ENCODE assay signal across 8 cellular contexts in genomic region chr1:7784492-7785071, GRCh38. TPM values are rescaled to one million over a fixed set of nuclear protein-coding genes. Genes with fewer than 3 reads are reported as not detected.
DNase-seq lines count a peak whose midpoint lies in the region; ATAC-seq and TF ChIP-seq lines count a peak whose summit lies in the region.

No MANE protein-coding gene starts in this region.

- H3K9me3 Mint-ChIP-seq in CD8-positive, alpha-beta memory T cell, result no peaks in the 10 kb centered on the region

- peak in 2 of 5 donors; percentile 5 to 53 for DNase-seq in CD8-positive, alpha-beta memory T cell
- peak in 2 of 3 donors; percentile 55 to 57 for DNase-seq in Peyer's patch
- no peak for DNase-seq in fibroblast of the aortic adventitia (ENCODE audit: low read depth)
- DNase-seq in trophoblast cell, result no peak
- DNase-seq in iPS-NIHi7 (ENCODE audit: extremely low spot score), result no peak
- DNase-seq in NCI-H446 treated with DMSO at 0.1 percent for 48 hours (lab: John Stamatoyannopoulos, UW), result no peak
- no peak for DNase-seq in NCI-H526 treated with DMSO at 0.1 percent for 48 hours (lab: John Stamatoyannopoulos, UW)

- peak overlapping the region; percentile 39 for H4K8ac ChIP-seq in trophoblast cell (ENCODE audit: low read depth, low read length)

- peak overlapping the region; percentile 67 for H2BK12ac ChIP-seq in trophoblast cell (ENCODE audit: low read length)

- POLR2A ChIA-PET in CD8-positive, alpha-beta memory T cell (lab: Charles Lee), result no interaction called here

- peaks cover 25 to 35% (median 30%) of the 10 kb centered on the region in 3 donors for H3K4me1 Mint-ChIP-seq in CD8-positive, alpha-beta memory T cell

- no peak overlapping the region for H3K9ac ChIP-seq in trophoblast cell (ENCODE audit: low read length)

- CTCF ChIA-PET in CD8-positive, alpha-beta memory T cell (lab: Charles Lee), result no interaction called here

- peak overlapping the region; percentile 53 for H3K4me2 ChIP-seq in trophoblast cell (ENCODE audit: low read length)

- peak overlapping the region; percentile 63 to 84 (median 68) for H3K4me3 Mint-ChIP-seq in CD8-positive, alpha-beta memory T cell

- no peak overlapping the region for H2AK5ac ChIP-seq in trophoblast cell (ENCODE audit: low read length)

- peaks cover 4 to 38% (median 9%) of the 10 kb centered on the region in 3 donors for H3K36me3 Mint-ChIP-seq in CD8-positive, alpha-beta memory T cell

- peak overlapping the region; percentile 56 for H3K14ac ChIP-seq in trophoblast cell (ENCODE audit: low read length)

- no peaks in the 10 kb centered on the region for H3K9me3 ChIP-seq in CD8-positive, alpha-beta memory T cell (ENCODE audit: low read length)
- H3K9me3 ChIP-seq in Peyer's patch (no peaks in the 10 kb centered on the region), trophoblast cell (ENCODE audit: insufficient read depth, low read depth, low read length) (peaks cover 5% of the 10 kb centered on the region)

- H3K36me3 ChIP-seq in CD8-positive, alpha-beta memory T cell (ENCODE audit: insufficient read depth, low read length), result no peaks in the 10 kb centered on the region
- peaks cover 0 to 22% (median 0%) of the 10 kb centered on the region in 3 donors for H3K36me3 ChIP-seq in Peyer's patch
- peaks cover 0 to 7% of the 10 kb centered on the region in 2 experiments for H3K36me3 ChIP-seq in trophoblast cell (ENCODE audit: control insufficient read depth in 1 of 2, insufficient read depth in 2 of 2, low read length in 2 of 2)

- peak overlapping the region; percentile 74 for H2AFZ ChIP-seq in trophoblast cell (ENCODE audit: insufficient read depth, low read length, poor library complexity)

- TF ChIP-seq POLR2A in Peyer's patch (IDR thresholded peaks at IDR 0.05), result no peak

- no peak for TF ChIP-seq CTCF in Peyer's patch (IDR thresholded peaks at IDR 0.05)
- TF ChIP-seq CTCF in fibroblast of the aortic adventitia (IDR thresholded peaks at IDR 0.05; ENCODE audit: insufficient read depth, low read length), result no peak

- H3K4me3 ChIP-seq in CD8-positive, alpha-beta memory T cell (ENCODE audit: low read length), result no peak overlapping the region
- H3K4me3 ChIP-seq in Peyer's patch (peak overlapping the region; percentile 56 to 74 (median 68)), fibroblast of the aortic adventitia (ENCODE audit: low read depth, low read length) (peak overlapping the region; percentile 69), trophoblast cell (ENCODE audit: low read depth, low read length) (peak overlapping the region; percentile 49)

- no peak overlapping the region for H4K12ac ChIP-seq in trophoblast cell (ENCODE audit: low read depth, low read length)

- H3K4ac ChIP-seq in trophoblast cell (ENCODE audit: low read depth, low read length), result no peak overlapping the region

- H2BK120ac ChIP-seq in trophoblast cell (ENCODE audit: insufficient read depth, low read length, poor library complexity), result no peak overlapping the region

- no peak overlapping the region for H3K27ac ChIP-seq in CD8-positive, alpha-beta memory T cell (ENCODE audit: low read depth, low read length)
- H3K27ac ChIP-seq in Peyer's patch, result peak overlapping the region; percentile 80 to 95 (median 86)
- no peak overlapping the region for H3K27ac ChIP-seq in trophoblast cell (ENCODE audit: low read depth, low read length)

- no peak overlapping the region for H3K23ac ChIP-seq in trophoblast cell (ENCODE audit: low read length)

- peak overlapping the region in 6 of 8 donors; percentile 25 to 84 (median 76) for H3K27ac Mint-ChIP-seq in CD8-positive, alpha-beta memory T cell

- H3K79me1 ChIP-seq in trophoblast cell (ENCODE audit: low read length), result peaks cover 6% of the 10 kb centered on the region

- no CpG with 5 or more reads among the region's 52 CpGs for WGBS in trophoblast cell (ENCODE audit: extremely low coverage, insufficient coverage, insufficient read length)

- peak overlapping the region; percentile 43 for H3K18ac ChIP-seq in trophoblast cell (ENCODE audit: low read length)

- ATAC-seq in HG02798 (IDR thresholded peaks at IDR 0.05; ENCODE audit: poor library complexity, unreplicated experiment), result no peak

- H3K4me1 ChIP-seq in CD8-positive, alpha-beta memory T cell (ENCODE audit: insufficient read depth, low read length), result peaks cover 25% of the 10 kb centered on the region
- peaks cover 0 to 26% (median 6%) of the 10 kb centered on the region in 4 donors for H3K4me1 ChIP-seq in Peyer's patch
- peaks cover 5 to 8% of the 10 kb centered on the region in 2 experiments for H3K4me1 ChIP-seq in trophoblast cell (ENCODE audit: control insufficient read depth in 1 of 2, insufficient read depth in 2 of 2, low read length in 2 of 2)

- H2BK5ac ChIP-seq in trophoblast cell (ENCODE audit: low read depth, low read length, poor library complexity), result peak overlapping the region; percentile 57

- H3K27me3 ChIP-seq in CD8-positive, alpha-beta memory T cell (ENCODE audit: insufficient read depth, low read length, poor library complexity, severe bottlenecking), result no peaks in the 10 kb centered on the region
- H3K27me3 ChIP-seq in Peyer's patch (no peaks in the 10 kb centered on the region), trophoblast cell (ENCODE audit: insufficient read depth, low read length) (peaks cover 3% of the 10 kb centered on the region)

- H3K79me2 ChIP-seq in trophoblast cell (ENCODE audit: control insufficient read depth, insufficient read depth, low read length, poor library complexity), result peaks cover 2% of the 10 kb centered on the region

- no peaks in the 10 kb centered on the region for H3K27me3 Mint-ChIP-seq in CD8-positive, alpha-beta memory T cell

- peak overlapping the region; percentile 84 for H4K91ac ChIP-seq in trophoblast cell (ENCODE audit: low read depth, low read length)

RNA-seq across cellular contexts. Expression of gene PER3, which starts 0.5 kb away (rescaled TPM):
- 1 to 10 TPM; 4.7 TPM for total RNA-seq in CD8-positive, alpha-beta memory T cell
- polyA plus RNA-seq in CD8-positive, alpha-beta memory T cell, result 6.3 TPM
- total RNA-seq in Peyer's patch, result 10 to 100 TPM in 3 of 4 donors, 1 to 10 TPM in 1; 10.0 to 24.0 (median 18.5) TPM
- total RNA-seq in fibroblast of the aortic adventitia (ENCODE audit: low replicate concordance), result 27.1 and 35.5 TPM in 2 replicates
- polyA plus RNA-seq in trophoblast cell (2013), result 1.4 and 1.5 TPM in 2 replicates

RNA-seq across cellular contexts. Expression of gene VAMP3, which starts 13.5 kb away (rescaled TPM):
- 10 to 100 TPM; 27.3 to 32.5 TPM for total RNA-seq in CD8-positive, alpha-beta memory T cell
- 41.7 TPM for polyA plus RNA-seq in CD8-positive, alpha-beta memory T cell
- total RNA-seq in Peyer's patch (10 to 100 TPM; 48.0 to 69.0 (median 66.1) TPM), fibroblast of the aortic adventitia (ENCODE audit: low replicate concordance) (37.2 and 135 TPM in 2 replicates)
- 103 and 104 TPM in 2 replicates for polyA plus RNA-seq in trophoblast cell (2013)

Comparison
In these comparisons a context has a peak if more than half of its experiments do, and no peak if none do; other contexts are left out.
1. DNase-seq: peak in Peyer's patch (2 of 3); none in fibroblast of the aortic adventitia (single experiment), trophoblast cell (0 of 2), iPS-NIHi7 (single experiment), NCI-H446 treated with DMSO at 0.1 percent for 48 hours (single experiment) and NCI-H526 treated with DMSO at 0.1 percent for 48 hours (single experiment).
2. H3K27ac ChIP-seq: peak in Peyer's patch (4 of 4); none in CD8-positive, alpha-beta memory T cell (single experiment) and trophoblast cell (single experiment).